ENCODE assay signal across 18 cellular contexts in genomic region chr3:121072128-121072527, GRCh38.
DNase-seq lines count a peak whose midpoint lies in the region; ATAC-seq and TF ChIP-seq lines count a peak whose summit lies in the region.
"Had no signal": no experiment of that assay in that cellular context is flagged by ENCODE, and none has a peak within 500 bp of the region (broad histone marks: within the 10 kb centered on the region; RNA-seq: fewer than 3 reads in every experiment).

No MANE protein-coding gene starts in this region.

- no peak for TF ChIP-seq CTCF in upper lobe of right lung (IDR thresholded peaks at IDR 0.05)

- WGBS in right cardiac atrium: 30% methylated on average over 6 of the region's 6 CpGs

- H3K27me3 ChIP-seq in right cardiac atrium (ENCODE audit: control insufficient read depth, insufficient read depth): no peaks in the 10 kb centered on the region
- no peaks in the 10 kb centered on the region for H3K27me3 ChIP-seq in upper lobe of right lung
- H3K27me3 ChIP-seq: cardiac muscle cell had no signal

- H3K4me3 ChIP-seq in right cardiac atrium (ENCODE audit: low read length): no peak overlapping the region
- no peak overlapping the region for H3K4me3 ChIP-seq in upper lobe of right lung
- H3K4me3 ChIP-seq: cardiac muscle cell, GM12878 had no signal

- H3K9me3 ChIP-seq in right cardiac atrium (ENCODE audit: control insufficient read depth, low read length): no peaks in the 10 kb centered on the region
- no peaks in the 10 kb centered on the region for H3K9me3 ChIP-seq in upper lobe of right lung

- intact Hi-C loops in left ventricle myocardium superior (cut with micrococcal nuclease) (no loop called here), Right ventricle myocardium superior (cut with DNase I) (no loop called here), right cardiac atrium (cut with DNase I) (no loop called here), upper lobe of right lung (cut with DNase I) (no loop called here)

- H3K36me3 ChIP-seq in upper lobe of right lung: no peaks in the 10 kb centered on the region
- H3K36me3 ChIP-seq: cardiac muscle cell had no signal

- H3K4me1 ChIP-seq in right cardiac atrium (ENCODE audit: control insufficient read depth, insufficient read depth, low read length) (no peaks in the 10 kb centered on the region), upper lobe of right lung (no peaks in the 10 kb centered on the region)

- ATAC-seq in left ventricle myocardium superior (peak; percentile 26), Right ventricle myocardium superior (ENCODE audit: poor library complexity) (no peak), right cardiac atrium (peak; percentile 75 to 86), upper lobe of right lung (no peak)
- ATAC-seq: GM12878; stimulated activated naive CD8-positive, alpha-beta T cell treated with anti-CD3 and anti-CD28 coated beads, Interleukin-15, Interleukin-2, amounts not matched to agents 100 U/mL and 50 U/mL, for 24 hours had no signal

- DNase-seq in left ventricle myocardium superior: peak; percentile 27
- DNase-seq in Right ventricle myocardium superior: no peak
- peak; percentile 84 for DNase-seq in NCI-H446 treated with DMSO at 0.1 percent for 48 hours (lab: John Stamatoyannopoulos, UW)
- DNase-seq in right cardiac atrium: peak; percentile 50 to 76 (median 74)
- no peak for DNase-seq in upper lobe of right lung
- DNase-seq in activated CD4-positive, alpha-beta T cell treated with anti-CD3 and anti-CD28 coated beads, Interleukin-2, amount 50 U/mL, for 48 hours: no peak
- no peak for DNase-seq in UCSD-AML1 (lab: John Stamatoyannopoulos, UW; ENCODE audit: unreplicated experiment)
- DNase-seq in effector CD4-positive, alpha-beta T cell: no peak
- DNase-seq: activated CD4-positive, alpha-beta memory T cell treated with anti-CD3 and anti-CD28 coated beads, Interleukin-2, amount 10 ng/mL, durations not matched to agents 7 days and 5 days; activated T-cell treated with anti-CD3 and anti-CD28 coated beads, Interleukin-2, amount 50 U/mL, for 48 hours; CD8-positive, alpha-beta memory T cell; effector CD8-positive, alpha-beta T cell; head of caudate nucleus; mesendoderm; retina; stimulated activated naive CD8-positive, alpha-beta T cell treated with anti-CD3 and anti-CD28 coated beads, Interleukin-15, Interleukin-2, amounts not matched to agents 100 U/mL and 50 U/mL, for 24 hours had no signal

- H3K27ac ChIP-seq in right cardiac atrium (ENCODE audit: low read length) (no peak overlapping the region), upper lobe of right lung (no peak overlapping the region)
- H3K27ac ChIP-seq: cardiac muscle cell had no signal

Comparison
In these comparisons a context has a peak if more than half of its experiments do, and no peak if none do; other contexts are left out.
1. ATAC-seq: peak in left ventricle myocardium superior (single experiment) and right cardiac atrium (2 of 2); none in Right ventricle myocardium superior (single experiment) and upper lobe of right lung (single experiment).
2. DNase-seq: peak in left ventricle myocardium superior (single experiment), NCI-H446 treated with DMSO at 0.1 percent for 48 hours (single experiment) and right cardiac atrium (3 of 3); none in Right ventricle myocardium superior (single experiment), upper lobe of right lung (single experiment), activated CD4-positive, alpha-beta T cell treated with anti-CD3 and anti-CD28 coated beads, Interleukin-2, amount 50 U/mL, for 48 hours (0 of 2), UCSD-AML1 (single experiment) and effector CD4-positive, alpha-beta T cell (single experiment).